Comparison of ENCODE assay signal across 15 cellular contexts in the genomic region with DNA sequence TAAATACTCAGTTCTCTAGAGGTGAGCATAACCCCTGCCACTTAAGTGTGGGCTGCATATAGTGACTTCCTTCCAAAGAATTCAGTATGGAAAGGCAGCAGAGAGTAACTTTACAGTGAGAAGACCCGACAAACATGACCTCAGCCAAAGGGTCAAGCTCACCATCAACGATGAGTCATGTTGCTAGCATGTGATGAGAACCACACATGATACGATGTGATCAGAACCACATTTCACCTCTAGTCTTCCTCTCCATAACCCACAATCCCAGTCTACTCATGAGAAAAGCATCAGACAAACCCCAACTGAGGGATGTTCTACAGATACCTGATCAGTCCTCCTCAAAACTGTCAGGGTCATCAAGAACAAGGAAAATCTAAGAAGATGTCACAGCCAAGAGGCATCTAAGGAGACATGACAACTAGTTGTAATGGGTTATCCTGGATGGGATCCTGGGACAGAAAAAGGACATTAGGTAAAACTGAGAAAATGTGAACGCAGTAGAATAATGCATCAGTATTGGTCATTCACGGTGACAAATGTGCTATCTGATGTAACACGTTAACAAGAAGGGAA. TPM values are rescaled to one million over a fixed set of nuclear protein-coding genes. Genes with fewer than 3 reads are reported as not detected.
DNase-seq lines count a peak whose midpoint lies in the region; FAIRE-seq and TF ChIP-seq lines count a peak whose summit lies in the region.
"Had no signal": no experiment of that assay in that cellular context is flagged by ENCODE, and none has a peak within 500 bp of the region (broad histone marks: within the 10 kb centered on the region; RNA-seq: fewer than 3 reads in every experiment).

No MANE protein-coding gene starts in this region.

- peaks cover 4% of the 10 kb centered on the region for H3K27me3 Mint-ChIP-seq in activated CD4-positive, alpha-beta T cell treated with anti-CD3 and anti-CD28 coated beads, Interleukin-2, amount 10 ng/mL, durations not matched to agents 7 days and 5 days
- H3K27me3 Mint-ChIP-seq in progenitor cell of endocrine pancreas = peaks cover 14% of the 10 kb centered on the region
- H3K27me3 Mint-ChIP-seq: CD4-positive, alpha-beta T cell; naive B cell had no signal

- peaks cover 21% of the 10 kb centered on the region for H3K36me3 Mint-ChIP-seq in activated CD4-positive, alpha-beta T cell treated with anti-CD3 and anti-CD28 coated beads, Interleukin-2, amount 10 ng/mL, durations not matched to agents 7 days and 5 days (ENCODE audit: low read depth)
- H3K36me3 Mint-ChIP-seq in progenitor cell of endocrine pancreas (ENCODE audit: insufficient read depth) = peaks cover 28% of the 10 kb centered on the region

- POLR2A ChIA-PET in activated CD4-positive, alpha-beta T cell treated with anti-CD3 and anti-CD28 coated beads, Interleukin-2, amount 10 ng/mL, durations not matched to agents 7 days and 5 days (lab: Charles Lee) = no interaction called here

- H3K36me3 ChIP-seq in ACC112 (ENCODE audit: insufficient read depth, low read length) = peaks cover 19% of the 10 kb centered on the region; the same call in 1 of the 2 replicates

- TF ChIP-seq POLR2A in H54 (IDR thresholded peaks at IDR 0.05; ENCODE audit: low read depth, low read length) = no peak

- H3K27me3 ChIP-seq in ACC112 (ENCODE audit: insufficient read depth, low read length) = no peaks in the 10 kb centered on the region

- peaks cover 8% of the 10 kb centered on the region for H3K4me1 Mint-ChIP-seq in activated CD4-positive, alpha-beta T cell treated with anti-CD3 and anti-CD28 coated beads, Interleukin-2, amount 10 ng/mL, durations not matched to agents 7 days and 5 days
- peaks cover 9% of the 10 kb centered on the region for H3K4me1 Mint-ChIP-seq in progenitor cell of endocrine pancreas (ENCODE audit: low read depth)

- H3K4me3 Mint-ChIP-seq in activated CD4-positive, alpha-beta T cell treated with anti-CD3 and anti-CD28 coated beads, Interleukin-2, amount 10 ng/mL, durations not matched to agents 7 days and 5 days = no peak overlapping the region
- H3K4me3 Mint-ChIP-seq in progenitor cell of endocrine pancreas (ENCODE audit: low read depth) = no peak overlapping the region
- H3K4me3 Mint-ChIP-seq: activated T-cell treated with anti-CD3 and anti-CD28 coated beads, Interleukin-2, amount 50 U/mL, for 4 hours; CD4-positive, alpha-beta T cell had no signal

- H3K4me3 ChIP-seq in ACC112 (ENCODE audit: low read depth, low read length) = peak overlapping the region; percentile 30; the same call in 1 of the 2 replicates
- H3K4me3 ChIP-seq: GM12878 had no signal

- DNase-seq in H54 (ENCODE audit: insufficient read length, low spot score) (peak; percentile 52), T1000 (lab: John Stamatoyannopoulos, UW) (peak; percentile 53), fibroblast of the conjunctiva (ENCODE audit: low read depth) (peak; percentile 80), caudate nucleus (lab: John Stamatoyannopoulos, UW) (no peak), NCI-H446 treated with DMSO at 0.1 percent for 48 hours (lab: John Stamatoyannopoulos, UW) (no peak), progenitor cell of endocrine pancreas (ENCODE audit: low spot score, unreplicated experiment) (no peak)
- DNase-seq in activated CD4-positive, alpha-beta T cell treated with anti-CD3 and anti-CD28 coated beads, Interleukin-2, amount 10 ng/mL, durations not matched to agents 7 days and 5 days = no peak
- DNase-seq: activated T-cell treated with anti-CD3 and anti-CD28 coated beads, Interleukin-2, amount 50 U/mL, for 4 hours; CD4-positive, alpha-beta T cell; naive B cell; NCI-H2081 treated with DMSO at 0.1 percent for 48 hours; stimulated activated CD4-positive, alpha-beta T cell treated with anti-CD3 and anti-CD28 coated beads, Interleukin-15, amount 100 ng/mL, for 24 hours had no signal

- CTCF ChIA-PET in activated CD4-positive, alpha-beta T cell treated with anti-CD3 and anti-CD28 coated beads, Interleukin-2, amount 10 ng/mL, durations not matched to agents 7 days and 5 days (lab: Charles Lee) = interaction anchor here (1.6 to 2.7 kb wide), 2 partner anchors 14 to 53 kb away, joined by 5 to 10 read pairs; no protein-coding TSS in a partner anchor

- peak; percentile 30 for FAIRE-seq in H54 (lab: Jason Lieb, UNC)
- FAIRE-seq: GM12878, TTC549 had no signal

- peak overlapping the region; percentile 92 for H3K27ac ChIP-seq in ACC112 (ENCODE audit: low read depth, low read length)
- H3K27ac ChIP-seq in caudate nucleus (ENCODE audit: low read depth, low read length) = no peak overlapping the region

- H2AFZ ChIP-seq in ACC112 (ENCODE audit: low read length, unreplicated experiment) = no peak overlapping the region

- no peak overlapping the region for H3K27ac Mint-ChIP-seq in activated CD4-positive, alpha-beta T cell treated with anti-CD3 and anti-CD28 coated beads, Interleukin-2, amount 10 ng/mL, durations not matched to agents 7 days and 5 days
- H3K27ac Mint-ChIP-seq in progenitor cell of endocrine pancreas = no peak overlapping the region
- H3K27ac Mint-ChIP-seq: CD4-positive, alpha-beta T cell had no signal

- peaks cover 53% of the 10 kb centered on the region for H3K4me1 ChIP-seq in ACC112 (ENCODE audit: control insufficient read depth, insufficient read depth, low read length, unreplicated experiment)

- no peaks in the 10 kb centered on the region for H3K9me3 Mint-ChIP-seq in activated CD4-positive, alpha-beta T cell treated with anti-CD3 and anti-CD28 coated beads, Interleukin-2, amount 10 ng/mL, durations not matched to agents 7 days and 5 days
- H3K9me3 Mint-ChIP-seq in progenitor cell of endocrine pancreas (ENCODE audit: low read depth) = no peaks in the 10 kb centered on the region
- H3K9me3 Mint-ChIP-seq: activated T-cell treated with anti-CD3 and anti-CD28 coated beads, Interleukin-2, amount 50 U/mL, for 4 hours; CD4-positive, alpha-beta T cell; naive B cell had no signal

- TF ChIP-seq CTCF in progenitor cell of endocrine pancreas (IDR thresholded peaks at IDR 0.05; ENCODE audit: unreplicated experiment) = no peak

- no peaks in the 10 kb centered on the region for H3K79me2 ChIP-seq in ACC112 (ENCODE audit: control insufficient read depth, insufficient read depth, low read length, unreplicated experiment)

RNA-seq across cellular contexts. Expression of a gene that starts 28.2 kb away (rescaled TPM):
- total RNA-seq in activated CD4-positive, alpha-beta T cell treated with anti-CD3 and anti-CD28 coated beads, Interleukin-2, amount 10 ng/mL, durations not matched to agents 7 days and 5 days = 100 to 1,000 TPM; 159 to 167 TPM
- 171 and 176 TPM in 2 replicates for total RNA-seq in progenitor cell of endocrine pancreas

RNA-seq across cellular contexts. Expression of a gene that starts 43.2 kb away (rescaled TPM):
- 10 to 100 TPM; 58.3 to 58.7 TPM for total RNA-seq in activated CD4-positive, alpha-beta T cell treated with anti-CD3 and anti-CD28 coated beads, Interleukin-2, amount 10 ng/mL, durations not matched to agents 7 days and 5 days
- total RNA-seq in progenitor cell of endocrine pancreas = 51.3 and 53.6 TPM in 2 replicates

Comparison
In these comparisons a context has a peak if more than half of its experiments do, and no peak if none do; other contexts are left out.
1. DNase-seq: peak in H54 (single experiment), T1000 (single experiment) and fibroblast of the conjunctiva (single experiment); none in caudate nucleus (0 of 61), NCI-H446 treated with DMSO at 0.1 percent for 48 hours (single experiment), activated CD4-positive, alpha-beta T cell treated with anti-CD3 and anti-CD28 coated beads, Interleukin-2, amount 10 ng/mL, durations not matched to agents 7 days and 5 days (single experiment) and progenitor cell of endocrine pancreas (single experiment).